In the genomic region with DNA sequence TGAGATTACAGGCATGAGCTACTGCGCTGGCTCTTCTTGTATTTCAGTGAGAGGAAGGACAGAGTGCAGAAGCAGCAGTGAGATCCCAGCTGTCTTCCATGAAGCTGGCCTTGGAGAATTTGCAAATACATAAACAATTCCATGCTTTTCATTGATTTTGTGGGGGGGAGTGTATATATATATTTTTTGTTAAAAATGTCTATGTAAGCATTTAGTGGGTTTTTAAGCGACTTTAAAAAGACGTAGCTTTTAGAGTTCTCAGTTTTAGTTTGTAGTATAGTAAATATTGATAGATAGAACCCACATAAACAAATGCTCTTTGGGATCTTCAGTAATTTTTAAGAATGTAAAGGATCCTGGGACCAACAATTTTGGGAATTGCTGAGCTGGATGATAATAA, we compare ENCODE assay signal across 21 cellular contexts.
"Had no signal": no experiment of that assay in that cellular context is flagged by ENCODE, and none has a peak within 500 bp of the region (broad histone marks: within the 10 kb centered on the region; RNA-seq: fewer than 3 reads in every experiment).

No MANE protein-coding gene starts in this region.

- H3K4me3 ChIP-seq: SJSA1, SK-N-MC had no signal

- FAIRE-seq: RCC 7860 had no signal

- H3K27ac ChIP-seq: SJSA1, SK-N-MC had no signal

- H3K9me3 ChIP-seq: SJSA1 had no signal

- DNase-seq: Karpas-422, KG1, MM.1S, NCI-H1092 treated with DMSO at 0.1 percent for 48 hours, NCI-H1436, NCI-H187, NCI-H2029, NCI-H2081 treated with DMSO at 0.1 percent for 48 hours, NCI-H2171, NCI-H226, NCI-H446, NCI-H510A, NCI-H524 treated with DMSO at 0.1 percent for 48 hours, NCI-H69, NCI-H774, Right ventricle myocardium superior, RPMI8226, SIG-M5 had no signal

- H3K27me3 ChIP-seq: SJSA1 had no signal
